ENCODE assay signal across 8 cellular contexts in the genomic region with DNA sequence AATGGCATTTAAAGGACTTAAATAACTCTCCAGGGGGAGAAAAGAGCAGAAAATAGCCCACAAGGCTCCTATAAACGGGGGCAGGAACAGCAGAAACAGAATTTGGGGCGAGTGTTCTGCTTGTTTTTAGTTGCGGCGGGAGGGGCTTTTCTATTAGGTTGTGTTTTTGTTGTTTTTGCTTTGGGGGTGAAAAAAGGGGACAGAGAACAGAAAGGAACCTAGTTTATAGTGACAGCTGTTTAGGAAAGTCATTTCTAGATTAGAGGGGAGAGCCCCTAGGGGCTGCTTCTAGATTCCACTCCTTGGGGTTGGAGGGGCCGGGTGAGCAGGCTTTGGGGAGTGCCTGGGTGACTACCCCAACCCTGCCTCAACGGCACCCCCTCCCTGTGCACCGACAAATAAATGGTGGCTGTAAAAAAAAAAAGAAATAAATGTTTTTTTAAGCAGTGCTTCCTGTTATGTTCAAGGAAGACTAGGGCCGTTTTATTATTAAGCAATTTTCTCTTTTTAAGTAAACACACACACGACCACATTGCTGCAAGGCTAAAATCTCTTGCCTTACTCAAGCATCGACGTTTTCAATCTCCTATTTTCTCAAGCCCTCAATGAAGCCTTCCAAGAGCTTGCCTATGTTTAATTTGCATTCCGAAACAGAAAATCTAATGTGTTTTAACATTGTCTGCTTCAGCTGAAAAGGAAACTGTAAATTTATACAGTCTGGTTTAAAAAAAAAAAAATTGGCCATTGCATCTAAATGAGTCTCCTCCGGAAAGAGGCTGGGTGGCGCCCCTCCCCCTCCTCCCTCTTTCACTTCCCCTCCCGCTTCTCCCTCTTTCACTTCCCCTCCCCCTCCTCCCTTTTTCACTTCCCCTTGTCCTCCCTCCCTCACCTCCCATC.
A peak's percentile ranks its signal among the peaks of the same experiment; 100 is the strongest.
DNase-seq lines count a peak whose midpoint lies in the region; ATAC-seq lines count a peak whose summit lies in the region.

No MANE protein-coding gene starts in this region.

- 2% methylated on average over 15 of the region's 15 CpGs for WGBS in thymus

- H3K36me3 Mint-ChIP-seq in effector memory CD8-positive, alpha-beta T cell (ENCODE audit: insufficient read depth), result peaks cover 5% of the 10 kb centered on the region

- H3K4me1 ChIP-seq in muscle layer of duodenum (ENCODE audit: control insufficient read depth in 1 of 2, insufficient read depth in 2 of 2, low read length in 2 of 2) (peaks cover 0 to 11% of the 10 kb centered on the region in 2 donors), thymus (ENCODE audit: control insufficient read depth, insufficient read depth, low read length) (peaks cover 14% of the 10 kb centered on the region)

- peak overlapping the region; percentile 75 to 79 for H3K4me3 Mint-ChIP-seq in effector memory CD8-positive, alpha-beta T cell

- H3K27ac Mint-ChIP-seq in effector memory CD8-positive, alpha-beta T cell, result peak overlapping the region; percentile 90 to 91

- H3K9me3 ChIP-seq in muscle layer of duodenum (ENCODE audit: control insufficient read depth in 1 of 2, low read length in 2 of 2) (no peaks in the 10 kb centered on the region), thymus (ENCODE audit: control insufficient read depth) (no peaks in the 10 kb centered on the region)

- DNase-seq in NCI-H1436 (lab: John Stamatoyannopoulos, UW), result peak; percentile 8
- DNase-seq in NCI-H1436 treated with DMSO at 0.1 percent for 48 hours (lab: John Stamatoyannopoulos, UW), result no peak
- peak; percentile 64 for DNase-seq in NCI-H1417 treated with DMSO at 0.1 percent for 48 hours (lab: John Stamatoyannopoulos, UW)
- peak; percentile 13 to 28 (median 18) for DNase-seq in activated CD4-positive, CD25-positive, alpha-beta regulatory T cell (lab: John Stamatoyannopoulos, UW)
- DNase-seq in effector memory CD8-positive, alpha-beta T cell, result peak in 2 of 3 experiments; percentile 26 to 33

- H3K36me3 ChIP-seq in muscle layer of duodenum (ENCODE audit: control insufficient read depth in 1 of 2, insufficient read depth in 2 of 2, low read length in 2 of 2) (no peaks in the 10 kb centered on the region), thymus (ENCODE audit: control insufficient read depth, insufficient read depth) (no peaks in the 10 kb centered on the region)

- H3K27me3 Mint-ChIP-seq in effector memory CD8-positive, alpha-beta T cell, result no peaks in the 10 kb centered on the region

- H3K27ac ChIP-seq in muscle layer of duodenum (ENCODE audit: low read length), result peak overlapping the region; percentile 74
- peak overlapping the region; percentile 85 for H3K27ac ChIP-seq in thymus (ENCODE audit: low read depth)

- no peaks in the 10 kb centered on the region for H3K9me3 Mint-ChIP-seq in effector memory CD8-positive, alpha-beta T cell

- peak; percentile 73 for ATAC-seq in HG02571 (IDR thresholded peaks at IDR 0.05; ENCODE audit: unreplicated experiment)
- ATAC-seq in effector memory CD8-positive, alpha-beta T cell (replicated peaks), result peak; percentile 55

- H3K27me3 ChIP-seq in muscle layer of duodenum (ENCODE audit: low read depth, low read length) (no peaks in the 10 kb centered on the region), thymus (ENCODE audit: control insufficient read depth, insufficient read depth) (no peaks in the 10 kb centered on the region)

- H3K4me3 ChIP-seq in muscle layer of duodenum (ENCODE audit: low read depth in 1 of 2, low read length in 2 of 2) (peak overlapping the region in 1 of 2 donors; percentile 21), thymus (ENCODE audit: low read length) (peak overlapping the region; percentile 21)

- peaks cover 28 to 36% of the 10 kb centered on the region in 2 donors for H3K4me1 Mint-ChIP-seq in effector memory CD8-positive, alpha-beta T cell (ENCODE audit: low read depth in 2 of 2)
